Comparison of ENCODE assay signal across 18 cellular contexts in genomic region chr5:91136271-91136670, GRCh38.
DNase-seq lines count a peak whose midpoint lies in the region; ATAC-seq, FAIRE-seq and TF ChIP-seq lines count a peak whose summit lies in the region.
"Had no signal": no experiment of that assay in that cellular context is flagged by ENCODE, and none has a peak within 500 bp of the region (broad histone marks: within the 10 kb centered on the region; RNA-seq: fewer than 3 reads in every experiment).

No MANE protein-coding gene starts in this region.

- H3K36me3 ChIP-seq in astrocyte (ENCODE audit: insufficient read depth, low read length) = no peaks in the 10 kb centered on the region
- H3K36me3 ChIP-seq: adrenal gland, colonic mucosa had no signal

- H3K4me2 ChIP-seq in astrocyte (ENCODE audit: low read length) = peak overlapping the region; percentile 26

- H3K27ac Mint-ChIP-seq in activated naive CD8-positive, alpha-beta T cell treated with anti-CD3 and anti-CD28 coated beads, Interleukin-2, amount 10 ng/mL, durations not matched to agents 7 days and 5 days = peak overlapping the region; percentile 84
- no peak overlapping the region for H3K27ac Mint-ChIP-seq in activated naive CD8-positive, alpha-beta T cell treated with anti-CD3 and anti-CD28 coated beads, Interleukin-2, amount 50 U/mL, for 24 hours
- peak overlapping the region; percentile 83 for H3K27ac Mint-ChIP-seq in astrocyte (ENCODE audit: unreplicated experiment)
- H3K27ac Mint-ChIP-seq: activated CD4-positive, alpha-beta memory T cell treated with anti-CD3 and anti-CD28 coated beads for 36 hours; CD4-positive, alpha-beta T cell; naive B cell had no signal

- ATAC-seq in activated naive CD8-positive, alpha-beta T cell treated with anti-CD3 and anti-CD28 coated beads, Interleukin-2, amount 10 ng/mL, durations not matched to agents 7 days and 5 days (ENCODE audit: low read depth) = peak; percentile 82
- no peak for ATAC-seq in activated naive CD8-positive, alpha-beta T cell treated with anti-CD3 and anti-CD28 coated beads, Interleukin-2, amount 50 U/mL, for 24 hours
- no peak for ATAC-seq in Right ventricle myocardium superior (ENCODE audit: poor library complexity)
- ATAC-seq: left lobe of liver had no signal

- H3K27me3 ChIP-seq in astrocyte (ENCODE audit: insufficient read depth, low read length) = no peaks in the 10 kb centered on the region
- H3K27me3 ChIP-seq: adrenal gland, colonic mucosa had no signal

- H3K4me1 Mint-ChIP-seq in activated naive CD8-positive, alpha-beta T cell treated with anti-CD3 and anti-CD28 coated beads, Interleukin-2, amount 10 ng/mL, durations not matched to agents 7 days and 5 days = peaks cover 40% of the 10 kb centered on the region
- H3K4me1 Mint-ChIP-seq in activated naive CD8-positive, alpha-beta T cell treated with anti-CD3 and anti-CD28 coated beads, Interleukin-2, amount 50 U/mL, for 24 hours = peaks cover 6% of the 10 kb centered on the region
- H3K4me1 Mint-ChIP-seq in astrocyte (ENCODE audit: low read depth, unreplicated experiment) = peaks cover 16% of the 10 kb centered on the region

- no peak overlapping the region for H3K4me3 ChIP-seq in astrocyte (ENCODE audit: insufficient read depth, low read depth, low read length)
- H3K4me3 ChIP-seq: adrenal gland, colonic mucosa had no signal

- H3K79me2 ChIP-seq in astrocyte (ENCODE audit: insufficient read depth, low read length) = no peaks in the 10 kb centered on the region

- H3K36me3 Mint-ChIP-seq in activated naive CD8-positive, alpha-beta T cell treated with anti-CD3 and anti-CD28 coated beads, Interleukin-2, amount 10 ng/mL, durations not matched to agents 7 days and 5 days = peaks cover 15% of the 10 kb centered on the region
- no peaks in the 10 kb centered on the region for H3K36me3 Mint-ChIP-seq in activated naive CD8-positive, alpha-beta T cell treated with anti-CD3 and anti-CD28 coated beads, Interleukin-2, amount 50 U/mL, for 24 hours (ENCODE audit: low read depth)
- H3K36me3 Mint-ChIP-seq in astrocyte (ENCODE audit: low read depth, unreplicated experiment) = no peaks in the 10 kb centered on the region
- H3K36me3 Mint-ChIP-seq: activated CD4-positive, alpha-beta memory T cell treated with anti-CD3 and anti-CD28 coated beads for 36 hours; naive B cell had no signal

- peaks cover 11% of the 10 kb centered on the region for H3K27me3 Mint-ChIP-seq in activated naive CD8-positive, alpha-beta T cell treated with anti-CD3 and anti-CD28 coated beads, Interleukin-2, amount 10 ng/mL, durations not matched to agents 7 days and 5 days
- H3K27me3 Mint-ChIP-seq in activated naive CD8-positive, alpha-beta T cell treated with anti-CD3 and anti-CD28 coated beads, Interleukin-2, amount 50 U/mL, for 24 hours = peaks cover 2% of the 10 kb centered on the region
- H3K27me3 Mint-ChIP-seq in astrocyte (ENCODE audit: low read depth, unreplicated experiment) = no peaks in the 10 kb centered on the region

- TF ChIP-seq CTCF in astrocyte (IDR thresholded peaks at IDR 0.05; ENCODE audit: insufficient read depth, low read depth, low read length) = no peak

- peak overlapping the region; percentile 74 for H3K4me3 Mint-ChIP-seq in activated naive CD8-positive, alpha-beta T cell treated with anti-CD3 and anti-CD28 coated beads, Interleukin-2, amount 10 ng/mL, durations not matched to agents 7 days and 5 days
- no peak overlapping the region for H3K4me3 Mint-ChIP-seq in activated naive CD8-positive, alpha-beta T cell treated with anti-CD3 and anti-CD28 coated beads, Interleukin-2, amount 50 U/mL, for 24 hours
- H3K4me3 Mint-ChIP-seq in astrocyte (ENCODE audit: unreplicated experiment) = no peak overlapping the region
- H3K4me3 Mint-ChIP-seq: activated CD4-positive, alpha-beta memory T cell treated with anti-CD3 and anti-CD28 coated beads for 36 hours; CD4-positive, alpha-beta T cell; naive B cell had no signal

- POLR2A ChIA-PET in activated naive CD8-positive, alpha-beta T cell treated with anti-CD3 and anti-CD28 coated beads, Interleukin-2, amount 10 ng/mL, durations not matched to agents 7 days and 5 days (lab: Charles Lee) = interaction anchor here (1.2 kb wide), 1 partner anchor 244 kb away, joined by 5 read pairs; no protein-coding TSS in a partner anchor

- H3K9me3 Mint-ChIP-seq in activated naive CD8-positive, alpha-beta T cell treated with anti-CD3 and anti-CD28 coated beads, Interleukin-2, amount 10 ng/mL, durations not matched to agents 7 days and 5 days = peaks cover 1% of the 10 kb centered on the region
- H3K9me3 Mint-ChIP-seq in activated naive CD8-positive, alpha-beta T cell treated with anti-CD3 and anti-CD28 coated beads, Interleukin-2, amount 50 U/mL, for 24 hours = no peaks in the 10 kb centered on the region
- H3K9me3 Mint-ChIP-seq in astrocyte (ENCODE audit: unreplicated experiment) = no peaks in the 10 kb centered on the region
- H3K9me3 Mint-ChIP-seq: activated CD4-positive, alpha-beta memory T cell treated with anti-CD3 and anti-CD28 coated beads for 36 hours; CD4-positive, alpha-beta T cell had no signal

- no peak overlapping the region for H3K9ac ChIP-seq in astrocyte (ENCODE audit: low read length)

- no peaks in the 10 kb centered on the region for H4K20me1 ChIP-seq in astrocyte (ENCODE audit: insufficient read depth, low read length)

- H3K9me3 ChIP-seq in astrocyte (ENCODE audit: insufficient read depth, low read depth, low read length) = no peaks in the 10 kb centered on the region
- H3K9me3 ChIP-seq: adrenal gland, colonic mucosa had no signal

- no peak overlapping the region for H2AFZ ChIP-seq in astrocyte (ENCODE audit: low read depth, low read length)

- peaks cover 8% of the 10 kb centered on the region for H3K4me1 ChIP-seq in astrocyte (ENCODE audit: insufficient read depth, low read length)
- H3K4me1 ChIP-seq: colonic mucosa had no signal

- no peak for FAIRE-seq in astrocyte (lab: Jason Lieb, UNC)
- peak; percentile 5 for FAIRE-seq in islet of Langerhans (lab: Jason Lieb, UNC)
- no peak for FAIRE-seq in urothelium cell line (lab: Jason Lieb, UNC)
- FAIRE-seq: G401.6 had no signal

- no peak overlapping the region for H3K27ac ChIP-seq in astrocyte (ENCODE audit: low read depth, low read length)
- H3K27ac ChIP-seq: colonic mucosa had no signal

- no peak for DNase-seq in activated naive CD8-positive, alpha-beta T cell treated with anti-CD3 and anti-CD28 coated beads, Interleukin-2, amount 10 ng/mL, durations not matched to agents 7 days and 5 days
- no peak for DNase-seq in activated naive CD8-positive, alpha-beta T cell treated with anti-CD3 and anti-CD28 coated beads, Interleukin-2, amount 50 U/mL, for 24 hours
- DNase-seq in astrocyte (ENCODE audit: low read depth) = peak; percentile 70
- peak; percentile 62 for DNase-seq in urothelium cell line (ENCODE audit: low spot score)
- no peak for DNase-seq in MV-4-11 (lab: John Stamatoyannopoulos, UW)
- DNase-seq in NCI-H1417 (lab: John Stamatoyannopoulos, UW) = no peak
- DNase-seq in Right ventricle myocardium superior = no peak
- DNase-seq: 8988T; activated CD4-positive, alpha-beta memory T cell treated with anti-CD3 and anti-CD28 coated beads for 36 hours; adrenal gland; CD4-positive, alpha-beta T cell; colonic mucosa; naive B cell; NCI-H2081; SHP77 treated with DMSO at 0.1 percent for 48 hours had no signal

- intact Hi-C loops in Right ventricle myocardium superior (cut with DNase I) = no loop called here

Comparison
In these comparisons a context has a peak if more than half of its experiments do, and no peak if none do; other contexts are left out.
1. DNase-seq: peak in astrocyte (single experiment) and urothelium cell line (single experiment); none in activated naive CD8-positive, alpha-beta T cell treated with anti-CD3 and anti-CD28 coated beads, Interleukin-2, amount 10 ng/mL, durations not matched to agents 7 days and 5 days (single experiment), activated naive CD8-positive, alpha-beta T cell treated with anti-CD3 and anti-CD28 coated beads, Interleukin-2, amount 50 U/mL, for 24 hours (single experiment), MV-4-11 (single experiment), NCI-H1417 (0 of 3) and Right ventricle myocardium superior (single experiment).